ENCODE assay signal across 13 cellular contexts in the genomic region with DNA sequence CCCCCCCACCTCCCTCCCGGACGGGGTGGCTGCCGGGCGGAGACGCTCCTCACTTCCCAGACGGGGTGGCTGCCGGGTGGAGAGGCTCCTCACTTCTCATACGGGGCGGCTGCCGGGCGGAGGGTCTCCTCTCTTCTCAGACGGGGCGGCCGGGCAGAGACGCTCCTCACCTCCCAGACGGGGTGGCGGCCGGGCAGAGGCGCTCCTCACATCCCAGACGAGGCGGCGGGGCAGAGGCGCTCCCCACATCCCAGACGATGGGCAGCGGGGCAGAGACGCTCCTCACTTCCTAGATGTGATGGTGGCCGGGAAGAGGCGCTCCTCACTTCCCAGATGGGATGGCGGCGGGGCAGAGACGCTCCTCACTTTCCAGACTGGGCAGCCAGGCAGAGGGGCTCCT. TPM values are rescaled to one million over a fixed set of nuclear protein-coding genes. Genes with fewer than 3 reads are reported as not detected.
DNase-seq lines count a peak whose midpoint lies in the region; ATAC-seq and TF ChIP-seq lines count a peak whose summit lies in the region.
"Not testable (repeated sequence)": the region's sequence is repeated elsewhere in the genome, so short reads cannot be mapped to it uniquely, and the experiment has no call there.
"Had no signal": no experiment of that assay in that cellular context is flagged by ENCODE, and none has a peak within 500 bp of the region (broad histone marks: within the 10 kb centered on the region; RNA-seq: fewer than 3 reads in every experiment).

No MANE protein-coding gene starts in this region.

- H3K4me1 Mint-ChIP-seq in progenitor cell of endocrine pancreas (ENCODE audit: low read depth), result not testable (repeated sequence)
- peaks cover 11 to 23% of the 10 kb centered on the region in 2 donors for H3K4me1 Mint-ChIP-seq in stimulated activated naive B cell treated with anti-CD40 and anti-IgM and Interleukin-4, amounts not matched to agents 10 μg/mL and 1 μg/mL and 100 μg/mL, for 72 hours

- H3K27me3 Mint-ChIP-seq in progenitor cell of endocrine pancreas; stimulated activated naive B cell treated with anti-CD40 and anti-IgM and Interleukin-4, amounts not matched to agents 10 μg/mL and 1 μg/mL and 100 μg/mL, for 72 hours: not testable (repeated sequence)

- H3K4me3 Mint-ChIP-seq in progenitor cell of endocrine pancreas (ENCODE audit: low read depth); stimulated activated naive B cell treated with anti-CD40 and anti-IgM and Interleukin-4, amounts not matched to agents 10 μg/mL and 1 μg/mL and 100 μg/mL, for 72 hours: not testable (repeated sequence)

- not testable (repeated sequence) for H3K9me3 Mint-ChIP-seq in progenitor cell of endocrine pancreas (ENCODE audit: low read depth); stimulated activated naive B cell treated with anti-CD40 and anti-IgM and Interleukin-4, amounts not matched to agents 10 μg/mL and 1 μg/mL and 100 μg/mL, for 72 hours

- peak overlapping the region; percentile 29 for H3K27ac Mint-ChIP-seq in progenitor cell of endocrine pancreas
- H3K27ac Mint-ChIP-seq in stimulated activated naive B cell treated with anti-CD40 and anti-IgM and Interleukin-4, amounts not matched to agents 10 μg/mL and 1 μg/mL and 100 μg/mL, for 72 hours, result peak overlapping the region; percentile 20

- not testable (repeated sequence) for ATAC-seq in stimulated activated naive B cell treated with anti-CD40 and anti-IgM and Interleukin-4, amounts not matched to agents 10 μg/mL and 1 μg/mL and 100 μg/mL, for 72 hours (replicated peaks)

- not testable (repeated sequence) for DNase-seq in progenitor cell of endocrine pancreas (ENCODE audit: low spot score, unreplicated experiment); stimulated activated naive B cell treated with anti-CD40 and anti-IgM and Interleukin-4, amounts not matched to agents 10 μg/mL and 1 μg/mL and 100 μg/mL, for 72 hours

- H3K36me3 Mint-ChIP-seq in progenitor cell of endocrine pancreas (ENCODE audit: insufficient read depth), result peaks cover 28% of the 10 kb centered on the region
- H3K36me3 Mint-ChIP-seq in stimulated activated naive B cell treated with anti-CD40 and anti-IgM and Interleukin-4, amounts not matched to agents 10 μg/mL and 1 μg/mL and 100 μg/mL, for 72 hours, result peaks cover 11 to 17% of the 10 kb centered on the region in 2 donors

- TF ChIP-seq CTCF in progenitor cell of endocrine pancreas (IDR thresholded peaks at IDR 0.05; ENCODE audit: unreplicated experiment), result not testable (repeated sequence)

RNA-seq across cellular contexts. Expression of a gene that starts 15.4 kb away (rescaled TPM):
- total RNA-seq in progenitor cell of endocrine pancreas, result 42.9 and 49.9 TPM in 2 replicates

RNA-seq across cellular contexts. Expression of a gene that starts 41.2 kb away (rescaled TPM):
- total RNA-seq in progenitor cell of endocrine pancreas, result not detected in 2 replicates
- total RNA-seq: A172; A673; B cell; Caco-2; Calu3; CD4-positive, alpha-beta memory T cell; CD4-positive, alpha-beta T cell; CD4-positive, CD25-positive, alpha-beta regulatory T cell; CD8-positive, alpha-beta memory T cell; CD8-positive, alpha-beta T cell; Daoy had no signal
